1 cellular context compared by ENCODE assay signal in genomic region chr2:239355139-239355538, GRCh38.
TF ChIP-seq lines count a peak whose summit lies in the region.

No MANE protein-coding gene starts in this region.

TF ChIP-seq in GM23338, 12 proteins besides CTCF, POLR2A, EP300 and RAD21 (continued from another document):
- TF ChIP-seq NANOG (IDR thresholded peaks at IDR 0.05; ENCODE audit: borderline replicate concordance), result no peak
- no peak for TF ChIP-seq STAT1 (IDR thresholded peaks at IDR 0.05; ENCODE audit: unreplicated experiment)
- TF ChIP-seq, protein P1, sequence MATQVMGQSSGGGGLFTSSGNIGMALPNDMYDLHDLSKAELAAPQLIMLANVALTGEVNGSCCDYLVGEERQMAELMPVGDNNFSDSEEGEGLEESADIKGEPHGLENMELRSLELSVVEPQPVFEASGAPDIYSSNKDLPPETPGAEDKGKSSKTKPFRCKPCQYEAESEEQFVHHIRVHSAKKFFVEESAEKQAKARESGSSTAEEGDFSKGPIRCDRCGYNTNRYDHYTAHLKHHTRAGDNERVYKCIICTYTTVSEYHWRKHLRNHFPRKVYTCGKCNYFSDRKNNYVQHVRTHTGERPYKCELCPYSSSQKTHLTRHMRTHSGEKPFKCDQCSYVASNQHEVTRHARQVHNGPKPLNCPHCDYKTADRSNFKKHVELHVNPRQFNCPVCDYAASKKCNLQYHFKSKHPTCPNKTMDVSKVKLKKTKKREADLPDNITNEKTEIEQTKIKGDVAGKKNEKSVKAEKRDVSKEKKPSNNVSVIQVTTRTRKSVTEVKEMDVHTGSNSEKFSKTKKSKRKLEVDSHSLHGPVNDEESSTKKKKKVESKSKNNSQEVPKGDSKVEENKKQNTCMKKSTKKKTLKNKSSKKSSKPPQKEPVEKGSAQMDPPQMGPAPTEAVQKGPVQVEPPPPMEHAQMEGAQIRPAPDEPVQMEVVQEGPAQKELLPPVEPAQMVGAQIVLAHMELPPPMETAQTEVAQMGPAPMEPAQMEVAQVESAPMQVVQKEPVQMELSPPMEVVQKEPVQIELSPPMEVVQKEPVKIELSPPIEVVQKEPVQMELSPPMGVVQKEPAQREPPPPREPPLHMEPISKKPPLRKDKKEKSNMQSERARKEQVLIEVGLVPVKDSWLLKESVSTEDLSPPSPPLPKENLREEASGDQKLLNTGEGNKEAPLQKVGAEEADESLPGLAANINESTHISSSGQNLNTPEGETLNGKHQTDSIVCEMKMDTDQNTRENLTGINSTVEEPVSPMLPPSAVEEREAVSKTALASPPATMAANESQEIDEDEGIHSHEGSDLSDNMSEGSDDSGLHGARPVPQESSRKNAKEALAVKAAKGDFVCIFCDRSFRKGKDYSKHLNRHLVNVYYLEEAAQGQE (IDR thresholded peaks at IDR 0.05; ENCODE audit: unreplicated experiment), result no peak
